In genomic region chr2:199814845-199815211, GRCh38 we compare ENCODE assay signal across 1 cellular context.
TF ChIP-seq lines count a peak whose summit lies in the region.

No MANE protein-coding gene starts in this region.

TF ChIP-seq in IMR-90, 13 proteins besides CTCF, POLR2A, EP300 and RAD21 (continued from another document):
- TF ChIP-seq USF2 (IDR thresholded peaks at IDR 0.05; ENCODE audit: low read depth, low read length) (no peak), CEBPB (IDR thresholded peaks at IDR 0.05; ENCODE audit: low read depth, low read length) (no peak), RCOR1 (IDR thresholded peaks at IDR 0.05; ENCODE audit: insufficient replicate concordance, low read length) (no peak), ELK1 (IDR thresholded peaks at IDR 0.05; ENCODE audit: borderline replicate concordance, low read depth, low read length) (no peak), RFX5 (IDR thresholded peaks at IDR 0.05; ENCODE audit: low read depth, low read length) (no peak), MAFK (IDR thresholded peaks at IDR 0.05; ENCODE audit: low read depth, low read length) (no peak)
